22 cellular contexts compared by ENCODE assay signal in the genomic region with DNA sequence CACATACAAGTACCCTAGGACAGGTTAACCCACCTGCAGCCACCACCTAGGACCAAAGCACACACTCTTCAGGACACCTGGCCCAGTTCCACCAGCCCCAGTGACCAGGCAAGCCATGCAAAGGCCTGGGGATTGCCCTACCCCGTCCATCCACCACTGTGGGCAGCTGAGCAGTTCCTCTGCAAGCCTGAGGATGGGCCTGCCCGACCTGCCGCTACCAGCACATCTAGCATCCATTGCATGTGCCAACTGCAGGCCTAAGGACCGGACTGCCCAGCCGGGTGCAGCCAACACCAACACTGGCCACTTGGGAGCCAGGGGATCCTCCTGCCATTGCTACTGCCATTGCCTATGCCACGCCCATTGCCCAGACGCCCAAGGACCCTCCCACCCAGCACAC.
"Had no signal": no experiment of that assay in that cellular context is flagged by ENCODE, and none has a peak within 500 bp of the region (broad histone marks: within the 10 kb centered on the region; RNA-seq: fewer than 3 reads in every experiment).

No MANE protein-coding gene starts in this region.

- H3K9me2 ChIP-seq: SK-N-SH had no signal

- H3K9me3 ChIP-seq: SK-N-SH had no signal

- H3K9ac ChIP-seq: SK-N-SH had no signal

- FAIRE-seq: HTR-8/SVneo, RCC 7860 had no signal

- H3K27ac ChIP-seq: HL-60 had no signal

- DNase-seq: Karpas-422, KG1, MM.1S, NCI-H1092 treated with DMSO at 0.1 percent for 48 hours, NCI-H1436, NCI-H187, NCI-H2029, NCI-H2081 treated with DMSO at 0.1 percent for 48 hours, NCI-H2171, NCI-H226, NCI-H446, NCI-H510A, NCI-H524 treated with DMSO at 0.1 percent for 48 hours, NCI-H69, NCI-H774, RPMI8226, SHP77, SK-N-SH, SW 1271 had no signal

- H3K4me2 ChIP-seq: SK-N-SH had no signal
